Comparison of ENCODE assay signal across 28 cellular contexts in the genomic region with DNA sequence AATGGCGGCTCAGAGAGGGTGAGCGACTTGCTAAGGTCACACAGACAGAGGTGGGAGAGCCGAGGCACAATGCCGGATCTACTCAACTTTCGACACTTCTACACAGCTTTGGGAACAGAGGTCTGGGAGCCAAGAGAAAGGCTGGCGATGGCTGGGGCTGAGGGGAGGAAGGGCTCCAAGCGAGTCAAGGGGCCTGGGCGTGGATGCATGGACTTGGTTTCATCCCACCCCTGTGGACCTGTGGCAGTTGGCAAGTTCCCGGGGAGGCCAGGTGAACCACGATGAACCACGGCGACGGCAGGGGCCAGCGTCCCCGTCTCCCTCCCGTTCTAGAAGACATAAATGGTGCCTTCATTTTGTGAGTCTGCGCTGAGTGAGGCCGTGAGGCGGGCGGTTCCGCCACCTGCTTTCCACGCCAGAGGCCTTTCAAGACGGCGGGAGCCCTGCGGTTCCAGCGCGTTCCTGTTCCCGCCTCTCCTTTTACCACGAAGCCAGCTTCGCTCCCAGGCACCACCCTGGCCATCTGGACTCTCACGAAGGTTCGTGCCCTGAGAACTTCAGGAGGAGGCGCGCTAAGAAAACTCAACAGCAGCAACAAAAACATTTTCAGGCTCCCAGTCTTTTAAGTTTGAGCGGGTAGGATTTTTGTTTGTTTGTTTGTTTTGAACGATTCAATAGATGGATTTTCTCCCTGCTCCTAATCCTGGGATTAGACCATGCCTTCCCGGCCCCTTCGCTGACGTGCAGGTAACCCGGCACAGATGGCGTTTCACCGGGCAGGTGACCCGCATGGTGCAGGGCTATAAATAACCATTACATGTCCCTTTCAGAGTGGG. TPM values are rescaled to one million over a fixed set of nuclear protein-coding genes. Genes with fewer than 3 reads are reported as not detected.
"Had no signal": no experiment of that assay in that cellular context is flagged by ENCODE, and none has a peak within 500 bp of the region (broad histone marks: within the 10 kb centered on the region; RNA-seq: fewer than 3 reads in every experiment).

No MANE protein-coding gene starts in this region.

- H3K27ac ChIP-seq: adrenal gland, cardiac muscle cell, colonic mucosa, epithelial cell of prostate, gastroesophageal sphincter, pancreas, spleen, suprapubic skin, tibial artery had no signal

- H3K4me1 ChIP-seq: colonic mucosa, gastroesophageal sphincter, pancreas had no signal

- DNase-seq: activated CD4-positive, alpha-beta T cell treated with anti-CD3 and anti-CD28 coated beads, Interleukin-2, amount 50 U/mL, for 1 hour; activated CD4-positive, CD25-positive, alpha-beta regulatory T cell treated with anti-CD3 and anti-CD28 coated beads, Interleukin-2, amount 50 U/mL, for 72 hours; activated CD8-positive, alpha-beta T cell treated with anti-CD3 and anti-CD28 coated beads for 36 hours; activated naive CD4-positive, alpha-beta T cell treated with Interleukin-2 at 50 U/mL for 16 hours; activated naive CD8-positive, alpha-beta T cell treated with anti-CD3 and anti-CD28 coated beads for 36 hours; activated T-cell treated with anti-CD3 and anti-CD28 coated beads, Interleukin-2, amount 50 U/mL, for 48 hours; adrenal gland; cerebellar nuclear complex; colonic mucosa; effector CD8-positive, alpha-beta T cell; hippocampal formation; mucosa of descending colon; pancreas; right cardiac atrium; spleen; stimulated activated naive CD4-positive, alpha-beta T cell had no signal

- FAIRE-seq: endometrium, keratinocyte, pancreas had no signal

- ATAC-seq: activated CD8-positive, alpha-beta T cell treated with anti-CD3 and anti-CD28 coated beads for 36 hours; gastroesophageal sphincter; mucosa of descending colon; natural killer cell treated with Interleukin-12 subunit alpha and Interleukin-12 subunit beta and Interleukin-15 and Interleukin-18, amount 100 ng/mL, for 72 hours; right cardiac atrium had no signal

- H3K9me3 ChIP-seq: colonic mucosa, pancreas had no signal

- H3K36me3 ChIP-seq: adrenal gland, cardiac muscle cell, colonic mucosa, gastroesophageal sphincter, pancreas, spleen, suprapubic skin, tibial artery had no signal

- H3K4me3 ChIP-seq: adrenal gland, cardiac muscle cell, colonic mucosa, gastroesophageal sphincter, mucosa of descending colon, pancreas, spleen, suprapubic skin, tibial artery had no signal

- H3K27me3 ChIP-seq: adrenal gland, cardiac muscle cell, colonic mucosa, gastroesophageal sphincter, pancreas, tibial artery had no signal

RNA-seq across cellular contexts. Expression of a gene that starts 46.6 kb away (rescaled TPM):
- total RNA-seq: adrenal gland; aorta; cardiac muscle cell; fibroblast of lung; fibroblast of villous mesenchyme; myocyte; natural killer cell treated with Interleukin-12 subunit alpha and Interleukin-12 subunit beta and Interleukin-15 and Interleukin-18, amount 100 ng/mL, for 72 hours had no signal
- polyA plus RNA-seq: adrenal gland, aorta, cardiac muscle cell, fibroblast of lung, right cardiac atrium had no signal
